Comparison of ENCODE assay signal across 1 cellular context in the genomic region with DNA sequence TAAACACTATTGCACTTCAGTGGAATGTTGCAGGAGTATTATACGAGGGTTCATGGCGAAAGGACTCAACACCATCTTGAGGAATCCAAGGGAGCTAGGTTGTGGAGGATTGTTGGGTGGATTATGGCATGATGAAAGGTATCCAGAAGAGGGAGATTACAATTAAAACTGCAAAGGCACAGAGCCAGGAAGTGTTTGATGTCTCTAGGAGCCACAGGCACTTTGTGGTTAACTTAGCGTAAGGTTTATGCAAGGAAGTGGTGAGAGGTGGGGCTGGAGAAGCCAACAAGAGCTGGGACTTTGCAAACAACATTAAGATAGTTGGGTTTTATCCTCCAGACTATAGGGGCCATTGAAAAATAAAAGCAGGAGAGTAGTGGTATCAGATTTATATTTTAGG.
TF ChIP-seq lines count a peak whose summit lies in the region.

No MANE protein-coding gene starts in this region.

TF ChIP-seq in K562, 482 proteins besides CTCF, POLR2A, EP300 and RAD21 (continued from another document):
- 0 out of 4 replicates have a peak, but pooled peaks of 1 of the 2 experiments have one; percentile 9 for TF ChIP-seq RCOR1 (IDR thresholded peaks at IDR 0.05; ENCODE audit: borderline replicate concordance in 1 of 2, low read depth in 2 of 2, low read length in 2 of 2)
- no peak for TF ChIP-seq TEAD2 (tag; IDR thresholded peaks at IDR 0.05)
- peak; percentile 36; the same call in 1 of the 2 replicates for TF ChIP-seq ESRRA (IDR thresholded peaks at IDR 0.05; ENCODE audit: borderline replicate concordance, low read depth)
- no peak for TF ChIP-seq NBN (IDR thresholded peaks at IDR 0.05; ENCODE audit: low read depth)
- TF ChIP-seq PREB (CRISPR knock-in tag; IDR thresholded peaks at IDR 0.05), result no peak
- no peak for TF ChIP-seq RNF2 (IDR thresholded peaks at IDR 0.05)
- no peak for TF ChIP-seq TCF15 (CRISPR knock-in tag; IDR thresholded peaks at IDR 0.05)
- TF ChIP-seq CHD1 (IDR thresholded peaks at IDR 0.05; ENCODE audit: low read length), result no peak
- TF ChIP-seq SPI1 (IDR thresholded peaks at IDR 0.05; ENCODE audit: borderline replicate concordance, low read depth, low read length), result peak; percentile 52; the same call in 1 of the 2 replicates
- TF ChIP-seq SRSF7 (optimal IDR thresholded peaks at IDR 0.05; ENCODE audit: low read depth, low read length), result no peak
- TF ChIP-seq FOXA3 (CRISPR knock-in tag; conservative IDR thresholded peaks at IDR 0.05 in 1 of 2, IDR thresholded peaks at IDR 0.05 in 1 of 2), result no peak
- no peak for TF ChIP-seq CTBP1 (IDR thresholded peaks at IDR 0.05; ENCODE audit: borderline replicate concordance)
- TF ChIP-seq EZH2 (IDR thresholded peaks at IDR 0.05; ENCODE audit: borderline replicate concordance, low read depth, low read length), result no peak
